Comparison of ENCODE assay signal across 8 cellular contexts in genomic region chr1:33367488-33368405, GRCh38. TPM values are rescaled to one million over a fixed set of nuclear protein-coding genes. Genes with fewer than 3 reads are reported as not detected.
DNase-seq lines count a peak whose midpoint lies in the region; ATAC-seq lines count a peak whose summit lies in the region.

No MANE protein-coding gene starts in this region.

- no peak overlapping the region for H3K56ac ChIP-seq in mesendoderm (ENCODE audit: low read length)

- H3K79me1 ChIP-seq in mesendoderm (ENCODE audit: low read length): no peaks in the 10 kb centered on the region

- ATAC-seq in HG02981 (IDR thresholded peaks at IDR 0.05; ENCODE audit: unreplicated experiment) (peak; percentile 70), HG03378 (IDR thresholded peaks at IDR 0.05; ENCODE audit: unreplicated experiment) (no peak)
- peak; percentile 92 for ATAC-seq in activated CD8-positive, alpha-beta memory T cell treated with anti-CD3 and anti-CD28 coated beads, Interleukin-2, amount 10 ng/mL, durations not matched to agents 7 days and 5 days

- WGBS in mesendoderm (ENCODE audit: extremely low coverage, insufficient coverage, low lambda C conversion rate): no CpG with 5 or more reads among the region's 23 CpGs

- no peak overlapping the region for H2AK5ac ChIP-seq in mesendoderm (ENCODE audit: low read length)

- DNase-seq in DMS79 (lab: John Stamatoyannopoulos, UW) (peak; percentile 36), NCI-H774 (lab: John Stamatoyannopoulos, UW) (peak; percentile 81), mesendoderm (peak; percentile 79)
- DNase-seq in activated CD8-positive, alpha-beta memory T cell treated with anti-CD3 and anti-CD28 coated beads, Interleukin-2, amount 10 ng/mL, durations not matched to agents 7 days and 5 days: peak; percentile 88
- peak; percentile 73 for DNase-seq in stimulated activated CD8-positive, alpha-beta memory T cell treated with anti-CD3 and anti-CD28 coated beads, Interleukin-15, amount 100 ng/mL, for 24 hours (ENCODE audit: low read depth)

- no peaks in the 10 kb centered on the region for H3K27me3 Mint-ChIP-seq in activated CD8-positive, alpha-beta memory T cell treated with anti-CD3 and anti-CD28 coated beads, Interleukin-2, amount 10 ng/mL, durations not matched to agents 7 days and 5 days

- no peaks in the 10 kb centered on the region for H3K9me3 Mint-ChIP-seq in activated CD8-positive, alpha-beta memory T cell treated with anti-CD3 and anti-CD28 coated beads, Interleukin-2, amount 10 ng/mL, durations not matched to agents 7 days and 5 days (ENCODE audit: low read depth)

- H3K4ac ChIP-seq in mesendoderm (ENCODE audit: low read depth, low read length): no peak overlapping the region

- H4K5ac ChIP-seq in mesendoderm (ENCODE audit: low read length): no peak overlapping the region

- no peaks in the 10 kb centered on the region for H3K79me2 ChIP-seq in mesendoderm (ENCODE audit: control insufficient read depth, insufficient read depth, low read length)

- peaks cover 2% of the 10 kb centered on the region for H3K36me3 ChIP-seq in endocrine pancreas (ENCODE audit: control insufficient read depth, insufficient read depth, low read length)
- no peaks in the 10 kb centered on the region for H3K36me3 ChIP-seq in mesendoderm (ENCODE audit: control insufficient read depth, insufficient read depth, low read length)

- H2BK120ac ChIP-seq in mesendoderm (ENCODE audit: low read depth, low read length): no peak overlapping the region

- no peaks in the 10 kb centered on the region for H3K4me1 Mint-ChIP-seq in activated CD8-positive, alpha-beta memory T cell treated with anti-CD3 and anti-CD28 coated beads, Interleukin-2, amount 10 ng/mL, durations not matched to agents 7 days and 5 days

- no peak overlapping the region for H4K8ac ChIP-seq in mesendoderm (ENCODE audit: low read depth, low read length)

- H3K27ac ChIP-seq in mesendoderm (ENCODE audit: low read depth, low read length): no peak overlapping the region

- no peak overlapping the region for H3K4me3 Mint-ChIP-seq in activated CD8-positive, alpha-beta memory T cell treated with anti-CD3 and anti-CD28 coated beads, Interleukin-2, amount 10 ng/mL, durations not matched to agents 7 days and 5 days

- no peak overlapping the region for H3K27ac Mint-ChIP-seq in activated CD8-positive, alpha-beta memory T cell treated with anti-CD3 and anti-CD28 coated beads, Interleukin-2, amount 10 ng/mL, durations not matched to agents 7 days and 5 days

- no peak overlapping the region for H2BK5ac ChIP-seq in mesendoderm (ENCODE audit: low read length)

- no peaks in the 10 kb centered on the region for H3K27me3 ChIP-seq in endocrine pancreas (ENCODE audit: control insufficient read depth, insufficient read depth, low read length)
- no peaks in the 10 kb centered on the region for H3K27me3 ChIP-seq in mesendoderm (ENCODE audit: insufficient read depth, low read length, poor library complexity)

- no peak overlapping the region for H2BK15ac ChIP-seq in mesendoderm (replicated peaks; ENCODE audit: low read depth)

- H3K4me2 ChIP-seq in mesendoderm (ENCODE audit: low read length): no peak overlapping the region

- no peak overlapping the region for H3K23ac ChIP-seq in mesendoderm (ENCODE audit: low read length)

- no peak overlapping the region for H3K4me3 ChIP-seq in endocrine pancreas (ENCODE audit: control insufficient read depth, insufficient read depth, low read length)
- H3K4me3 ChIP-seq in mesendoderm (ENCODE audit: low read length): no peak overlapping the region

- H3K36me3 Mint-ChIP-seq in activated CD8-positive, alpha-beta memory T cell treated with anti-CD3 and anti-CD28 coated beads, Interleukin-2, amount 10 ng/mL, durations not matched to agents 7 days and 5 days: no peaks in the 10 kb centered on the region

- H3K9me3 ChIP-seq in endocrine pancreas (ENCODE audit: control insufficient read depth, low read length): no peaks in the 10 kb centered on the region

- CTCF ChIA-PET in activated CD8-positive, alpha-beta memory T cell treated with anti-CD3 and anti-CD28 coated beads, Interleukin-2, amount 10 ng/mL, durations not matched to agents 7 days and 5 days (lab: Charles Lee): interaction anchor here (1.1 to 6.8 kb wide), 3 partner anchors 72 to 103 kb away, joined by 3 to 107 read pairs (median 5); no protein-coding TSS in a partner anchor

- H3K9ac ChIP-seq in endocrine pancreas (ENCODE audit: control insufficient read depth, insufficient read depth, low read length): peak overlapping the region; percentile 7
- no peak overlapping the region for H3K9ac ChIP-seq in mesendoderm (ENCODE audit: low read length)

- H3K18ac ChIP-seq in mesendoderm (ENCODE audit: low read length): no peak overlapping the region

- peaks cover 5% of the 10 kb centered on the region for H3K4me1 ChIP-seq in endocrine pancreas (ENCODE audit: control insufficient read depth, insufficient read depth, low read length)
- peaks cover 12% of the 10 kb centered on the region for H3K4me1 ChIP-seq in mesendoderm (ENCODE audit: control insufficient read depth, low read depth, low read length)

RNA-seq across cellular contexts. Expression of gene A3GALT2, which starts 46.8 kb away (rescaled TPM):
- not detected for total RNA-seq in activated CD8-positive, alpha-beta memory T cell treated with anti-CD3 and anti-CD28 coated beads, Interleukin-2, amount 10 ng/mL, durations not matched to agents 7 days and 5 days
- polyA plus RNA-seq in mesendoderm (2013, experiment 1 of 2): not detected
- polyA plus RNA-seq in mesendoderm (2013, experiment 2 of 2): not detected

Comparison
In these comparisons a context has a peak if more than half of its experiments do, and no peak if none do; other contexts are left out.
1. DNase-seq: peak in every context shown above with its lines; median percentile 88 in activated CD8-positive, alpha-beta memory T cell treated with anti-CD3 and anti-CD28 coated beads, Interleukin-2, amount 10 ng/mL, durations not matched to agents 7 days and 5 days; 81 in NCI-H774; 79 in mesendoderm; 73 in stimulated activated CD8-positive, alpha-beta memory T cell treated with anti-CD3 and anti-CD28 coated beads, Interleukin-15, amount 100 ng/mL, for 24 hours; 36 in DMS79.